ENCODE assay signal across 22 cellular contexts in genomic region chr5:33832414-33832813, GRCh38. TPM values are rescaled to one million over a fixed set of nuclear protein-coding genes. Genes with fewer than 3 reads are reported as not detected.
"Had no signal": no experiment of that assay in that cellular context is flagged by ENCODE, and none has a peak within 500 bp of the region (broad histone marks: within the 10 kb centered on the region; RNA-seq: fewer than 3 reads in every experiment).

No MANE protein-coding gene starts in this region.

- H3K36me3 Mint-ChIP-seq: activated naive CD8-positive, alpha-beta T cell treated with anti-CD3 and anti-CD28 coated beads, Interleukin-2, amount 10 ng/mL, durations not matched to agents 7 days and 5 days had no signal

- H3K4me3 Mint-ChIP-seq: activated B cell treated with CpG ODN at 0.5 μM for 24 hours; activated CD8-positive, alpha-beta T cell treated with anti-CD3 and anti-CD28 coated beads for 36 hours; activated naive CD8-positive, alpha-beta T cell treated with anti-CD3 and anti-CD28 coated beads, Interleukin-2, amount 10 ng/mL, durations not matched to agents 7 days and 5 days; T-helper 1 cell treated with Interleukin-12 subunit alpha and Interleukin-12 subunit beta and Interleukin-4 antibody, amounts not matched to agents 30 μg/mL and 1 μg/mL, for 36 hours had no signal

- H3K27ac Mint-ChIP-seq: activated B cell treated with CpG ODN at 0.5 μM for 24 hours; activated CD8-positive, alpha-beta T cell treated with anti-CD3 and anti-CD28 coated beads for 36 hours; activated naive CD8-positive, alpha-beta T cell treated with anti-CD3 and anti-CD28 coated beads, Interleukin-2, amount 10 ng/mL, durations not matched to agents 7 days and 5 days; T-helper 1 cell treated with Interleukin-12 subunit alpha and Interleukin-12 subunit beta and Interleukin-4 antibody, amounts not matched to agents 30 μg/mL and 1 μg/mL, for 36 hours had no signal

- H3K4me3 ChIP-seq: adrenal gland, SJSA1 had no signal

- H3K27me3 Mint-ChIP-seq: activated CD8-positive, alpha-beta T cell treated with anti-CD3 and anti-CD28 coated beads for 36 hours had no signal

- DNase-seq: activated B cell treated with CpG ODN at 0.5 μM for 24 hours; activated CD4-positive, alpha-beta T cell treated with anti-CD3 and anti-CD28 coated beads for 1 hour; activated CD4-positive, alpha-beta T cell treated with anti-CD3 and anti-CD28 coated beads, Interleukin-2, amount 50 U/mL, for 1 hour; activated CD8-positive, alpha-beta memory T cell treated with anti-CD3 and anti-CD28 coated beads, Interleukin-2, amount 50 U/mL, for 48 hours; activated CD8-positive, alpha-beta T cell treated with anti-CD3 and anti-CD28 coated beads for 36 hours; activated naive CD4-positive, alpha-beta T cell treated with anti-CD3 and anti-CD28 coated beads, Interleukin-2, amount 50 U/mL, for 16 hours; activated naive CD8-positive, alpha-beta T cell treated with anti-CD3 and anti-CD28 coated beads, Interleukin-2, amount 10 ng/mL, durations not matched to agents 7 days and 5 days; activated T-cell treated with anti-CD3 and anti-CD28 coated beads, Interleukin-2, amount 50 U/mL, for 1 hour; adrenal gland; anterior cingulate cortex; central memory CD4-positive, alpha-beta T cell; Karpas-422; MM.1S; NCI-H1105; NCI-H1436; NCI-H2029 treated with DMSO at 0.1 percent for 48 hours; NCI-H345; NCI-H510A; PC-3; SHP77 had no signal

- H3K9me3 Mint-ChIP-seq: activated B cell treated with CpG ODN at 0.5 μM for 24 hours; activated CD8-positive, alpha-beta T cell treated with anti-CD3 and anti-CD28 coated beads for 36 hours; T-helper 1 cell treated with Interleukin-12 subunit alpha and Interleukin-12 subunit beta and Interleukin-4 antibody, amounts not matched to agents 30 μg/mL and 1 μg/mL, for 36 hours had no signal

- H3K4me1 Mint-ChIP-seq: activated B cell treated with CpG ODN at 0.5 μM for 24 hours; activated naive CD8-positive, alpha-beta T cell treated with anti-CD3 and anti-CD28 coated beads, Interleukin-2, amount 10 ng/mL, durations not matched to agents 7 days and 5 days had no signal

- H3K27ac ChIP-seq: SJSA1 had no signal

- H3K36me3 ChIP-seq: adrenal gland, SJSA1 had no signal

- H3K27me3 ChIP-seq: adrenal gland, SJSA1 had no signal

RNA-seq across cellular contexts. Expression of gene ADAMTS12, which starts 59.4 kb away (rescaled TPM):
- total RNA-seq: activated B cell treated with CpG ODN at 0.5 μM for 24 hours; activated CD8-positive, alpha-beta T cell treated with anti-CD3 and anti-CD28 coated beads for 36 hours; activated naive CD8-positive, alpha-beta T cell treated with anti-CD3 and anti-CD28 coated beads, Interleukin-2, amount 10 ng/mL, durations not matched to agents 7 days and 5 days had no signal
